Comparison of ENCODE assay signal across 28 cellular contexts in genomic region chr5:22341406-22341805, GRCh38.
"Had no signal": no experiment of that assay in that cellular context is flagged by ENCODE, and none has a peak within 500 bp of the region (broad histone marks: within the 10 kb centered on the region; RNA-seq: fewer than 3 reads in every experiment).

No MANE protein-coding gene starts in this region.

- H3K4me3 ChIP-seq: adrenal gland, ascending aorta, body of pancreas, breast epithelium, cardiac muscle cell had no signal

- H3K27me3 ChIP-seq: adrenal gland, ascending aorta, body of pancreas, brain microvascular endothelial cell, breast epithelium, cardiac muscle cell had no signal

- H3K27ac ChIP-seq: adrenal gland, ascending aorta, body of pancreas, brain microvascular endothelial cell, breast epithelium, cardiac muscle cell had no signal

- DNase-seq: activated effector memory CD4-positive, alpha-beta T cell treated with anti-CD3 and anti-CD28 coated beads, Interleukin-2, amount 50 U/mL, for 16 hours; activated effector memory CD4-positive, alpha-beta T cell treated with Interleukin-2 at 50 U/mL for 16 hours; activated gamma-delta T cell; activated gamma-delta T cell treated with Interleukin-2 at 50 U/mL for 16 hours; activated naive CD4-positive, alpha-beta T cell; activated naive CD4-positive, alpha-beta T cell treated with anti-CD3 and anti-CD28 coated beads for 36 hours; activated naive CD4-positive, alpha-beta T cell treated with anti-CD3 and anti-CD28 coated beads, Interleukin-2, amount 10 ng/mL, durations not matched to agents 7 days and 5 days; activated naive CD4-positive, alpha-beta T cell treated with anti-CD3 and anti-CD28 coated beads, Interleukin-2, amount 50 U/mL, for 16 hours; activated naive CD4-positive, alpha-beta T cell treated with Interleukin-2 at 50 U/mL for 16 hours; activated naive CD8-positive, alpha-beta T cell treated with anti-CD3 and anti-CD28 coated beads for 36 hours; activated naive CD8-positive, alpha-beta T cell treated with anti-CD3 and anti-CD28 coated beads, Interleukin-2, amount 10 ng/mL, durations not matched to agents 7 days and 5 days; activated naive CD8-positive, alpha-beta T cell treated with anti-CD3 and anti-CD28 coated beads, Interleukin-2, amount 50 U/mL, for 24 hours; activated T-cell treated with anti-CD3 and anti-CD28 coated beads, Interleukin-2, amount 50 U/mL, for 1 hour; activated T-cell treated with anti-CD3 and anti-CD28 coated beads, Interleukin-2, amount 50 U/mL, for 24 hours; activated T-cell treated with anti-CD3 and anti-CD28 coated beads, Interleukin-2, amount 50 U/mL, for 4 hours; activated T-cell treated with anti-CD3 and anti-CD28 coated beads, Interleukin-2, amount 50 U/mL, for 48 hours; activated T-cell treated with anti-CD3 and anti-CD28 coated beads, Interleukin-2, amount 50 U/mL, for 72 hours; adrenal gland; amniotic stem cell; amygdala; aorta; body of pancreas; brain microvascular endothelial cell; central memory CD4-positive, alpha-beta T cell; cerebellar nuclear complex had no signal

- H3K4me1 ChIP-seq: adrenal gland, ascending aorta, body of pancreas, breast epithelium had no signal

- H3K36me3 ChIP-seq: adrenal gland, ascending aorta, brain microvascular endothelial cell, breast epithelium, cardiac muscle cell had no signal

- H3K9me3 ChIP-seq: adrenal gland, ascending aorta, body of pancreas had no signal
